28 cellular contexts compared by ENCODE assay signal in genomic region chr16:84769416-84769815, GRCh38. TPM values are rescaled to one million over a fixed set of nuclear protein-coding genes. Genes with fewer than 3 reads are reported as not detected.
DNase-seq lines count a peak whose midpoint lies in the region; ATAC-seq and TF ChIP-seq lines count a peak whose summit lies in the region.
"Had no signal": no experiment of that assay in that cellular context is flagged by ENCODE, and none has a peak within 500 bp of the region (broad histone marks: within the 10 kb centered on the region; RNA-seq: fewer than 3 reads in every experiment).

No MANE protein-coding gene starts in this region.

- H3K27ac ChIP-seq in CD4-positive, CD25-positive, alpha-beta regulatory T cell (ENCODE audit: insufficient read depth, low read length, poor library complexity, severe bottlenecking) = no peak overlapping the region
- no peak overlapping the region for H3K27ac ChIP-seq in CD8-positive, alpha-beta memory T cell (ENCODE audit: low read depth, low read length)
- H3K27ac ChIP-seq in Peyer's patch (no peak overlapping the region), trophoblast cell (ENCODE audit: low read depth, low read length) (no peak overlapping the region)
- H3K27ac ChIP-seq: epithelial cell of prostate, KMS-11, parathyroid adenoma, PC-9, tibial nerve had no signal

- H3K9ac ChIP-seq in trophoblast cell (ENCODE audit: low read length) = no peak overlapping the region
- H3K9ac ChIP-seq: KMS-11, parathyroid adenoma had no signal

- no peak overlapping the region for H4K8ac ChIP-seq in trophoblast cell (ENCODE audit: low read depth, low read length)

- peaks cover 75% of the 10 kb centered on the region for H3K36me3 ChIP-seq in CD4-positive, CD25-positive, alpha-beta regulatory T cell (ENCODE audit: control insufficient read depth, insufficient read depth, low read length)
- H3K36me3 ChIP-seq in CD8-positive, alpha-beta memory T cell (ENCODE audit: insufficient read depth, low read length) = peaks cover 38% of the 10 kb centered on the region
- H3K36me3 ChIP-seq in Peyer's patch (peaks cover 0 to 82% (median 0%) of the 10 kb centered on the region in 3 donors), trophoblast cell (ENCODE audit: control insufficient read depth in 1 of 2, insufficient read depth in 2 of 2, low read length in 2 of 2) (peaks cover 41 to 60% of the 10 kb centered on the region in 2 experiments)

- no peaks in the 10 kb centered on the region for H3K4me1 ChIP-seq in CD4-positive, CD25-positive, alpha-beta regulatory T cell (ENCODE audit: control insufficient read depth, insufficient read depth, low read length, poor library complexity, severe bottlenecking)
- peaks cover 29% of the 10 kb centered on the region for H3K4me1 ChIP-seq in CD8-positive, alpha-beta memory T cell (ENCODE audit: insufficient read depth, low read length)
- H3K4me1 ChIP-seq in Peyer's patch (no peaks in the 10 kb centered on the region), trophoblast cell (ENCODE audit: control insufficient read depth in 1 of 2, insufficient read depth in 2 of 2, low read length in 2 of 2) (no peaks in the 10 kb centered on the region)
- H3K4me1 ChIP-seq: parathyroid adenoma had no signal

- H3K27me3 Mint-ChIP-seq in CD4-positive, CD25-positive, alpha-beta regulatory T cell = no peaks in the 10 kb centered on the region
- H3K27me3 Mint-ChIP-seq in CD8-positive, alpha-beta memory T cell = no peaks in the 10 kb centered on the region
- H3K27me3 Mint-ChIP-seq in activated naive CD8-positive, alpha-beta T cell treated with anti-CD3 and anti-CD28 coated beads, Interleukin-2, amount 10 ng/mL, durations not matched to agents 7 days and 5 days = no peaks in the 10 kb centered on the region
- H3K27me3 Mint-ChIP-seq in naive thymus-derived CD8-positive, alpha-beta T cell = no peaks in the 10 kb centered on the region

- H3K14ac ChIP-seq in trophoblast cell (ENCODE audit: low read length) = no peak overlapping the region

- H3K9me3 ChIP-seq in CD4-positive, CD25-positive, alpha-beta regulatory T cell (ENCODE audit: control insufficient read depth in 2 of 2, low read length in 2 of 2) = no peaks in the 10 kb centered on the region
- H3K9me3 ChIP-seq in CD8-positive, alpha-beta memory T cell (ENCODE audit: low read length) = no peaks in the 10 kb centered on the region
- H3K9me3 ChIP-seq in Peyer's patch = no peaks in the 10 kb centered on the region
- peaks cover 2% of the 10 kb centered on the region for H3K9me3 ChIP-seq in trophoblast cell (ENCODE audit: insufficient read depth, low read depth, low read length)
- H3K9me3 ChIP-seq: MG63, tibial nerve had no signal

- H3K4me3 ChIP-seq in CD4-positive, CD25-positive, alpha-beta regulatory T cell (ENCODE audit: low read depth, low read length) = no peak overlapping the region
- no peak overlapping the region for H3K4me3 ChIP-seq in CD8-positive, alpha-beta memory T cell (ENCODE audit: low read length)
- H3K4me3 ChIP-seq in Peyer's patch (no peak overlapping the region), trophoblast cell (ENCODE audit: low read depth, low read length) (no peak overlapping the region)
- H3K4me3 ChIP-seq: MG63, PC-9, tibial nerve had no signal

- peak overlapping the region in 2 of 3 donors; percentile 71 to 81 for H3K27ac Mint-ChIP-seq in CD4-positive, CD25-positive, alpha-beta regulatory T cell
- peak overlapping the region in 5 of 8 donors; percentile 2 to 85 (median 48) for H3K27ac Mint-ChIP-seq in CD8-positive, alpha-beta memory T cell
- H3K27ac Mint-ChIP-seq in activated naive CD8-positive, alpha-beta T cell treated with anti-CD3 and anti-CD28 coated beads, Interleukin-2, amount 10 ng/mL, durations not matched to agents 7 days and 5 days = peak overlapping the region; percentile 7
- H3K27ac Mint-ChIP-seq in naive thymus-derived CD8-positive, alpha-beta T cell = peak overlapping the region; percentile 36 to 94 (median 80)

- H4K91ac ChIP-seq in trophoblast cell (ENCODE audit: low read depth, low read length) = no peak overlapping the region

- peaks cover 12 to 32% (median 21%) of the 10 kb centered on the region in 4 donors for H3K4me1 Mint-ChIP-seq in CD4-positive, CD25-positive, alpha-beta regulatory T cell
- H3K4me1 Mint-ChIP-seq in CD8-positive, alpha-beta memory T cell = peaks cover 17 to 40% (median 24%) of the 10 kb centered on the region in 3 donors
- peaks cover 27% of the 10 kb centered on the region for H3K4me1 Mint-ChIP-seq in activated naive CD8-positive, alpha-beta T cell treated with anti-CD3 and anti-CD28 coated beads, Interleukin-2, amount 10 ng/mL, durations not matched to agents 7 days and 5 days
- H3K4me1 Mint-ChIP-seq in naive thymus-derived CD8-positive, alpha-beta T cell = peaks cover 22 to 50% (median 40%) of the 10 kb centered on the region in 4 donors
- H3K4me1 Mint-ChIP-seq: neural crest cell had no signal

- no peaks in the 10 kb centered on the region for H3K9me3 Mint-ChIP-seq in CD4-positive, CD25-positive, alpha-beta regulatory T cell
- no peaks in the 10 kb centered on the region for H3K9me3 Mint-ChIP-seq in CD8-positive, alpha-beta memory T cell
- H3K9me3 Mint-ChIP-seq in activated naive CD8-positive, alpha-beta T cell treated with anti-CD3 and anti-CD28 coated beads, Interleukin-2, amount 10 ng/mL, durations not matched to agents 7 days and 5 days = no peaks in the 10 kb centered on the region
- no peaks in the 10 kb centered on the region for H3K9me3 Mint-ChIP-seq in naive thymus-derived CD8-positive, alpha-beta T cell
- H3K9me3 Mint-ChIP-seq: neural crest cell had no signal

- DNase-seq in CD4-positive, CD25-positive, alpha-beta regulatory T cell = no peak
- DNase-seq in CD8-positive, alpha-beta memory T cell = no peak
- DNase-seq in activated naive CD8-positive, alpha-beta T cell treated with anti-CD3 and anti-CD28 coated beads, Interleukin-2, amount 10 ng/mL, durations not matched to agents 7 days and 5 days = no peak
- no peak for DNase-seq in naive thymus-derived CD8-positive, alpha-beta T cell
- DNase-seq in Peyer's patch (no peak), trophoblast cell (no peak)
- DNase-seq: activated CD8-positive, alpha-beta memory T cell treated with anti-CD3 and anti-CD28 coated beads for 24 hours; COR-L47; effector CD4-positive, alpha-beta T cell; immature natural killer cell; MG63; NCI-H1105; NCI-H1930; NCI-H526; PC-9; right cardiac atrium; Right ventricle myocardium superior; stimulated activated CD8-positive, alpha-beta memory T cell treated with anti-CD3 and anti-CD28 coated beads, Interleukin-4, amount 100 ng/mL, for 48 hours; T-helper 2 cell had no signal

- no peak overlapping the region for H2AFZ ChIP-seq in trophoblast cell (ENCODE audit: insufficient read depth, low read length, poor library complexity)
- H2AFZ ChIP-seq: parathyroid adenoma, PC-9 had no signal

- H2BK120ac ChIP-seq in trophoblast cell (ENCODE audit: insufficient read depth, low read length, poor library complexity) = no peak overlapping the region

- no peak overlapping the region for H4K12ac ChIP-seq in trophoblast cell (ENCODE audit: low read depth, low read length)

- no peak overlapping the region for H3K23ac ChIP-seq in trophoblast cell (ENCODE audit: low read length)

- POLR2A ChIA-PET in CD8-positive, alpha-beta memory T cell (lab: Charles Lee) = no interaction called here
- POLR2A ChIA-PET in activated naive CD8-positive, alpha-beta T cell treated with anti-CD3 and anti-CD28 coated beads, Interleukin-2, amount 10 ng/mL, durations not matched to agents 7 days and 5 days (lab: Charles Lee) = no interaction called here
- POLR2A ChIA-PET in naive thymus-derived CD8-positive, alpha-beta T cell (lab: Charles Lee) = interaction anchor here (0.6 kb wide), 1 partner anchor 794 kb away, joined by 4 read pairs; no protein-coding TSS in a partner anchor

- no peak for ATAC-seq in CD4-positive, CD25-positive, alpha-beta regulatory T cell (ENCODE audit: low read depth in 2 of 2)
- no peak for ATAC-seq in activated naive CD8-positive, alpha-beta T cell treated with anti-CD3 and anti-CD28 coated beads, Interleukin-2, amount 10 ng/mL, durations not matched to agents 7 days and 5 days (ENCODE audit: low read depth)
- ATAC-seq in naive thymus-derived CD8-positive, alpha-beta T cell = no peak
- no peak for ATAC-seq in HG03378 (IDR thresholded peaks at IDR 0.05; ENCODE audit: unreplicated experiment)
- ATAC-seq in GM18520 (IDR thresholded peaks at IDR 0.05; ENCODE audit: unreplicated experiment) = no peak
- ATAC-seq: activated CD4-positive, CD25-positive, alpha-beta regulatory T cell treated with anti-CD3 and anti-CD28 coated beads, Interleukin-2, amount 50 U/mL, for 24 hours; left lobe of liver; right cardiac atrium had no signal

- H3K18ac ChIP-seq in trophoblast cell (ENCODE audit: low read length) = no peak overlapping the region

- CTCF ChIA-PET in CD8-positive, alpha-beta memory T cell (lab: Charles Lee) = interaction anchor here (1.1 to 2.2 kb wide), 2 partner anchors 15 to 30 kb away, joined by 3 to 10 read pairs; no protein-coding TSS in a partner anchor

- H2AK5ac ChIP-seq in trophoblast cell (ENCODE audit: low read length) = no peak overlapping the region

- no peaks in the 10 kb centered on the region for H3K79me1 ChIP-seq in trophoblast cell (ENCODE audit: low read length)

- no CpG with 5 or more reads among the region's 3 CpGs for WGBS in trophoblast cell (ENCODE audit: extremely low coverage, insufficient coverage, insufficient read length)

- H3K4me2 ChIP-seq in trophoblast cell (ENCODE audit: low read length) = no peak overlapping the region
- H3K4me2 ChIP-seq: KMS-11, PC-9 had no signal

- peaks cover 46% of the 10 kb centered on the region for H3K36me3 Mint-ChIP-seq in CD4-positive, CD25-positive, alpha-beta regulatory T cell
- H3K36me3 Mint-ChIP-seq in CD8-positive, alpha-beta memory T cell = peaks cover 12 to 89% (median 24%) of the 10 kb centered on the region in 3 donors
- H3K36me3 Mint-ChIP-seq in activated naive CD8-positive, alpha-beta T cell treated with anti-CD3 and anti-CD28 coated beads, Interleukin-2, amount 10 ng/mL, durations not matched to agents 7 days and 5 days = peaks cover 34% of the 10 kb centered on the region
- peaks cover 14 to 91% (median 34%) of the 10 kb centered on the region in 3 donors for H3K36me3 Mint-ChIP-seq in naive thymus-derived CD8-positive, alpha-beta T cell

- H3K27me3 ChIP-seq in CD4-positive, CD25-positive, alpha-beta regulatory T cell (ENCODE audit: control insufficient read depth, insufficient read depth, low read length) = no peaks in the 10 kb centered on the region
- no peaks in the 10 kb centered on the region for H3K27me3 ChIP-seq in CD8-positive, alpha-beta memory T cell (ENCODE audit: insufficient read depth, low read length, poor library complexity, severe bottlenecking)
- H3K27me3 ChIP-seq in Peyer's patch (no peaks in the 10 kb centered on the region), trophoblast cell (ENCODE audit: insufficient read depth, low read length) (no peaks in the 10 kb centered on the region)
- H3K27me3 ChIP-seq: MG63, tibial nerve had no signal

- no peak for TF ChIP-seq POLR2A in Peyer's patch (IDR thresholded peaks at IDR 0.05)

- H3K4me3 Mint-ChIP-seq in CD4-positive, CD25-positive, alpha-beta regulatory T cell = no peak overlapping the region
- peak overlapping the region in 2 of 7 donors; percentile 70 to 73 for H3K4me3 Mint-ChIP-seq in CD8-positive, alpha-beta memory T cell
- H3K4me3 Mint-ChIP-seq in activated naive CD8-positive, alpha-beta T cell treated with anti-CD3 and anti-CD28 coated beads, Interleukin-2, amount 10 ng/mL, durations not matched to agents 7 days and 5 days = no peak overlapping the region
- H3K4me3 Mint-ChIP-seq in naive thymus-derived CD8-positive, alpha-beta T cell = peak overlapping the region in 4 of 10 donors; percentile 8 to 72 (median 26)
- H3K4me3 Mint-ChIP-seq: immature natural killer cell, neural crest cell had no signal

- H2BK12ac ChIP-seq in trophoblast cell (ENCODE audit: low read length) = no peak overlapping the region

- H2BK5ac ChIP-seq in trophoblast cell (ENCODE audit: low read depth, low read length, poor library complexity) = no peak overlapping the region

- no peak for TF ChIP-seq CTCF in Peyer's patch (IDR thresholded peaks at IDR 0.05)

- H3K79me2 ChIP-seq in trophoblast cell (ENCODE audit: control insufficient read depth, insufficient read depth, low read length, poor library complexity) = no peaks in the 10 kb centered on the region
- H3K79me2 ChIP-seq: parathyroid adenoma had no signal

- no peak overlapping the region for H3K4ac ChIP-seq in trophoblast cell (ENCODE audit: low read depth, low read length)

RNA-seq across cellular contexts. Expression of gene CRISPLD2, which starts 50.4 kb away (rescaled TPM):
- total RNA-seq in CD4-positive, CD25-positive, alpha-beta regulatory T cell = 0.54 TPM
- under 1 TPM in 2 of 4 donors, not detected in 2; 0.16 to 0.30 TPM for polyA plus RNA-seq in CD4-positive, CD25-positive, alpha-beta regulatory T cell
- under 1 TPM in 1 of 2 experiments, not detected in 1; 0.04 TPM for total RNA-seq in CD8-positive, alpha-beta memory T cell
- 0.05 TPM for polyA plus RNA-seq in CD8-positive, alpha-beta memory T cell
- total RNA-seq in activated naive CD8-positive, alpha-beta T cell treated with anti-CD3 and anti-CD28 coated beads, Interleukin-2, amount 10 ng/mL, durations not matched to agents 7 days and 5 days = under 1 TPM in 1 of 2 experiments, not detected in 1; 0.31 TPM
- total RNA-seq in naive thymus-derived CD8-positive, alpha-beta T cell = not detected
- polyA plus RNA-seq in naive thymus-derived CD8-positive, alpha-beta T cell = under 1 TPM; 0.05 to 0.24 (median 0.07) TPM
- total RNA-seq in Peyer's patch = 100 to 1,000 TPM in 2 of 4 donors, 10 to 100 TPM in 2; 19.6 to 319 (median 84.3) TPM
- polyA plus RNA-seq in trophoblast cell (2013) = 121 and 124 TPM in 2 replicates

Comparison
In these comparisons a context has a peak if more than half of its experiments do, and no peak if none do; other contexts are left out.
1. H3K27ac Mint-ChIP-seq: peak in every context shown above with its lines; median percentile 80 in naive thymus-derived CD8-positive, alpha-beta T cell; 76 in CD4-positive, CD25-positive, alpha-beta regulatory T cell; 48 in CD8-positive, alpha-beta memory T cell; 7 in activated naive CD8-positive, alpha-beta T cell treated with anti-CD3 and anti-CD28 coated beads, Interleukin-2, amount 10 ng/mL, durations not matched to agents 7 days and 5 days.
2. RNA of gene CRISPLD2, which starts 50.4 kb away (total RNA-seq): 19.6 to 319 TPM in Peyer's patch; 0.54 TPM in CD4-positive, CD25-positive, alpha-beta regulatory T cell (single experiment), 0.31 TPM in activated naive CD8-positive, alpha-beta T cell treated with anti-CD3 and anti-CD28 coated beads, Interleukin-2, amount 10 ng/mL, durations not matched to agents 7 days and 5 days, not detected in naive thymus-derived CD8-positive, alpha-beta T cell and 0.04 TPM in CD8-positive, alpha-beta memory T cell; every median in the first group is over 10 times any median in the second.